39 cellular contexts compared by ENCODE assay signal in the genomic region with DNA sequence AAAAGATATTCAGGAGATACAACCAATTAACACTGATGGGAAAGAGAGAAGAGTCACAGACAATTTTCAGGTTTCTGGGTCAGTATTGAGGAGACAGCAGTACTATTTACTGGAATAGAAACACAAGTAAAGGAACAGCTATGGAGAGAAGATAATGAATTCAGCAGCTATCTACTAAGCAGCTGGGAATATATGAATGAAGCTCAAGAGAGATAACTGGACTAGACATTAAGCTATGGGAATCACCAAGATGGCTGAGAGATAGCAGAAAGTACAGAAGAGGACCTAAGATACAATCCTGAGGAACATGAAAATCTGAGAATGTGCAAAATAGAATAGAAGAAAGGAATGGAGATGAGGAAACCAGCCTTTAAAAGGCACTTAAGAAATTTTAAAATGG. TPM values are rescaled to one million over a fixed set of nuclear protein-coding genes. Genes with fewer than 3 reads are reported as not detected.
"Had no signal": no experiment of that assay in that cellular context is flagged by ENCODE, and none has a peak within 500 bp of the region (broad histone marks: within the 10 kb centered on the region; RNA-seq: fewer than 3 reads in every experiment).

No MANE protein-coding gene starts in this region.

- H3K27me3 Mint-ChIP-seq: activated naive CD4-positive, alpha-beta T cell treated with anti-CD3 and anti-CD28 coated beads, Interleukin-2, amount 10 ng/mL, durations not matched to agents 7 days and 5 days; activated naive CD4-positive, alpha-beta T cell treated with anti-CD3 and anti-CD28 coated beads, Interleukin-2, amount 50 U/mL, for 24 hours; activated naive CD8-positive, alpha-beta T cell; activated naive CD8-positive, alpha-beta T cell treated with anti-CD3 and anti-CD28 coated beads for 36 hours; activated naive CD8-positive, alpha-beta T cell treated with anti-CD3 and anti-CD28 coated beads, Interleukin-2, amount 10 ng/mL, durations not matched to agents 7 days and 5 days; activated naive CD8-positive, alpha-beta T cell treated with anti-CD3 and anti-CD28 coated beads, Interleukin-2, amount 50 U/mL, for 24 hours; activated T-cell treated with anti-CD3 and anti-CD28 coated beads, Interleukin-2, amount 50 U/mL, for 24 hours; activated T-helper 17 cell treated with anti-CD3 and anti-CD28 coated beads, Interleukin-2, amount 50 U/mL, for 72 hours; brain; central memory CD8-positive, alpha-beta T cell had no signal

- H3K4me3 Mint-ChIP-seq: activated naive CD4-positive, alpha-beta T cell treated with anti-CD3 and anti-CD28 coated beads for 36 hours; activated naive CD4-positive, alpha-beta T cell treated with anti-CD3 and anti-CD28 coated beads, Interleukin-2, amount 10 ng/mL, durations not matched to agents 7 days and 5 days; activated naive CD4-positive, alpha-beta T cell treated with anti-CD3 and anti-CD28 coated beads, Interleukin-2, amount 50 U/mL, for 24 hours; activated naive CD8-positive, alpha-beta T cell; activated naive CD8-positive, alpha-beta T cell treated with anti-CD3 and anti-CD28 coated beads for 36 hours; activated naive CD8-positive, alpha-beta T cell treated with anti-CD3 and anti-CD28 coated beads, Interleukin-2, amount 10 ng/mL, durations not matched to agents 7 days and 5 days; activated naive CD8-positive, alpha-beta T cell treated with anti-CD3 and anti-CD28 coated beads, Interleukin-2, amount 50 U/mL, for 24 hours; activated T-cell treated with anti-CD3 and anti-CD28 coated beads, Interleukin-2, amount 50 U/mL, for 24 hours; activated T-cell treated with anti-CD3 and anti-CD28 coated beads, Interleukin-2, amount 50 U/mL, for 4 hours; activated T-cell treated with anti-CD3 and anti-CD28 coated beads, Interleukin-2, amount 50 U/mL, for 72 hours; activated T-helper 1 cell treated with anti-CD3 and anti-CD28 coated beads, Interleukin-12 subunit alpha, Interleukin-12 subunit beta, Interleukin-2, Interleukin-4 antibody, amounts not matched to agents 30 ng/mL and 10 ng/mL and 1 ng/mL, durations not matched to agents 14 hours and 24 hours and 36 hours; activated T-helper 17 cell treated with anti-CD3 and anti-CD28 coated beads, Interleukin-2, amount 50 U/mL, for 72 hours; brain; central memory CD8-positive, alpha-beta T cell had no signal

- H3K27me3 ChIP-seq: adrenal gland, ascending aorta, body of pancreas, brain microvascular endothelial cell, breast epithelium, cardiac muscle cell had no signal

- H3K27ac Mint-ChIP-seq: activated naive CD4-positive, alpha-beta T cell treated with anti-CD3 and anti-CD28 coated beads for 36 hours; activated naive CD4-positive, alpha-beta T cell treated with anti-CD3 and anti-CD28 coated beads, Interleukin-2, amount 10 ng/mL, durations not matched to agents 7 days and 5 days; activated naive CD4-positive, alpha-beta T cell treated with anti-CD3 and anti-CD28 coated beads, Interleukin-2, amount 50 U/mL, for 24 hours; activated naive CD8-positive, alpha-beta T cell; activated naive CD8-positive, alpha-beta T cell treated with anti-CD3 and anti-CD28 coated beads for 36 hours; activated naive CD8-positive, alpha-beta T cell treated with anti-CD3 and anti-CD28 coated beads, Interleukin-2, amount 10 ng/mL, durations not matched to agents 7 days and 5 days; activated naive CD8-positive, alpha-beta T cell treated with anti-CD3 and anti-CD28 coated beads, Interleukin-2, amount 50 U/mL, for 24 hours; activated T-cell treated with anti-CD3 and anti-CD28 coated beads, Interleukin-2, amount 50 U/mL, for 24 hours; activated T-cell treated with anti-CD3 and anti-CD28 coated beads, Interleukin-2, amount 50 U/mL, for 72 hours; activated T-helper 1 cell treated with anti-CD3 and anti-CD28 coated beads, Interleukin-12 subunit alpha, Interleukin-12 subunit beta, Interleukin-2, Interleukin-4 antibody, amounts not matched to agents 30 ng/mL and 10 ng/mL and 1 ng/mL, durations not matched to agents 14 hours and 24 hours and 36 hours; activated T-helper 17 cell treated with anti-CD3 and anti-CD28 coated beads, Interleukin-2, amount 50 U/mL, for 72 hours; activated T-helper 2 cell treated with anti-CD3 and anti-CD28 coated beads, Interferon-gamma antibody, Interleukin-2, Interleukin-4, amounts not matched to agents 10 μg/mL and 5 μg/mL and 100 μg/mL, durations not matched to agents 14 hours and 24 hours and 36 hours; brain had no signal

- H3K4me1 ChIP-seq: adrenal gland, ascending aorta, breast epithelium had no signal

- H3K9me3 ChIP-seq: adrenal gland, ascending aorta, body of pancreas, breast epithelium had no signal

- H3K4me3 ChIP-seq: adrenal gland, ascending aorta, body of pancreas, breast epithelium, cardiac muscle cell had no signal

- H3K27ac ChIP-seq: adrenal gland, ascending aorta, body of pancreas, brain microvascular endothelial cell, breast epithelium, cardiac muscle cell had no signal

- FAIRE-seq: astrocyte, bronchial epithelial cell had no signal

- DNase-seq: activated effector memory CD4-positive, alpha-beta T cell treated with anti-CD3 and anti-CD28 coated beads, Interleukin-2, amount 50 U/mL, for 16 hours; activated effector memory CD4-positive, alpha-beta T cell treated with Interleukin-2 at 50 U/mL for 16 hours; activated gamma-delta T cell; activated gamma-delta T cell treated with Interleukin-2 at 50 U/mL for 16 hours; activated naive CD4-positive, alpha-beta T cell; activated naive CD4-positive, alpha-beta T cell treated with anti-CD3 and anti-CD28 coated beads for 36 hours; activated naive CD4-positive, alpha-beta T cell treated with anti-CD3 and anti-CD28 coated beads, Interleukin-2, amount 10 ng/mL, durations not matched to agents 7 days and 5 days; activated naive CD4-positive, alpha-beta T cell treated with anti-CD3 and anti-CD28 coated beads, Interleukin-2, amount 50 U/mL, for 16 hours; activated naive CD4-positive, alpha-beta T cell treated with Interleukin-2 at 50 U/mL for 16 hours; activated naive CD8-positive, alpha-beta T cell treated with anti-CD3 and anti-CD28 coated beads for 36 hours; activated naive CD8-positive, alpha-beta T cell treated with anti-CD3 and anti-CD28 coated beads, Interleukin-2, amount 10 ng/mL, durations not matched to agents 7 days and 5 days; activated naive CD8-positive, alpha-beta T cell treated with anti-CD3 and anti-CD28 coated beads, Interleukin-2, amount 50 U/mL, for 24 hours; activated T-cell treated with anti-CD3 and anti-CD28 coated beads, Interleukin-2, amount 50 U/mL, for 1 hour; activated T-cell treated with anti-CD3 and anti-CD28 coated beads, Interleukin-2, amount 50 U/mL, for 24 hours; activated T-cell treated with anti-CD3 and anti-CD28 coated beads, Interleukin-2, amount 50 U/mL, for 4 hours; activated T-cell treated with anti-CD3 and anti-CD28 coated beads, Interleukin-2, amount 50 U/mL, for 48 hours; activated T-cell treated with anti-CD3 and anti-CD28 coated beads, Interleukin-2, amount 50 U/mL, for 72 hours; adrenal gland; amniotic stem cell; anterior cingulate cortex; aorta; body of pancreas; brain microvascular endothelial cell; caudate nucleus; central memory CD4-positive, alpha-beta T cell; cerebellar nuclear complex had no signal

- H3K4me1 Mint-ChIP-seq: activated naive CD4-positive, alpha-beta T cell treated with anti-CD3 and anti-CD28 coated beads, Interleukin-2, amount 10 ng/mL, durations not matched to agents 7 days and 5 days; activated naive CD4-positive, alpha-beta T cell treated with anti-CD3 and anti-CD28 coated beads, Interleukin-2, amount 50 U/mL, for 24 hours; activated naive CD8-positive, alpha-beta T cell treated with anti-CD3 and anti-CD28 coated beads for 36 hours; activated naive CD8-positive, alpha-beta T cell treated with anti-CD3 and anti-CD28 coated beads, Interleukin-2, amount 10 ng/mL, durations not matched to agents 7 days and 5 days; activated naive CD8-positive, alpha-beta T cell treated with anti-CD3 and anti-CD28 coated beads, Interleukin-2, amount 50 U/mL, for 24 hours; activated T-helper 17 cell treated with anti-CD3 and anti-CD28 coated beads, Interleukin-2, amount 50 U/mL, for 72 hours; brain; central memory CD8-positive, alpha-beta T cell had no signal

- ATAC-seq: activated naive CD4-positive, alpha-beta T cell treated with anti-CD3 and anti-CD28 coated beads, Interleukin-2, amount 50 U/mL, for 72 hours; activated naive CD8-positive, alpha-beta T cell treated with anti-CD3 and anti-CD28 coated beads, Interleukin-2, amount 50 U/mL, for 24 hours; activated T-cell treated with anti-CD3 and anti-CD28 coated beads, Interleukin-2, amount 50 U/mL, for 4 hours; activated T-cell treated with anti-CD3 and anti-CD28 coated beads, Interleukin-2, amount 50 U/mL, for 72 hours; activated T-helper 17 cell treated with anti-CD3 and anti-CD28 coated beads, Interleukin-2, amount 50 U/mL, for 72 hours; body of pancreas had no signal

RNA-seq across cellular contexts. Expression of a gene that starts 23.8 kb away (rescaled TPM):
- total RNA-seq: ascending aorta had no signal

RNA-seq across cellular contexts. Expression of a gene that starts 56.1 kb away (rescaled TPM):
- total RNA-seq: activated naive CD4-positive, alpha-beta T cell treated with anti-CD3 and anti-CD28 coated beads for 36 hours; activated naive CD4-positive, alpha-beta T cell treated with anti-CD3 and anti-CD28 coated beads, Interleukin-2, amount 50 U/mL, for 72 hours; activated naive CD8-positive, alpha-beta T cell treated with anti-CD3 and anti-CD28 coated beads for 36 hours; activated naive CD8-positive, alpha-beta T cell treated with anti-CD3 and anti-CD28 coated beads, Interleukin-2, amount 10 ng/mL, durations not matched to agents 7 days and 5 days; activated T-cell treated with anti-CD3 and anti-CD28 coated beads, Interleukin-2, amount 50 U/mL, for 72 hours; activated T-helper 1 cell treated with anti-CD3 and anti-CD28 coated beads, Interleukin-12 subunit alpha, Interleukin-12 subunit beta, Interleukin-2, Interleukin-4 antibody, amounts not matched to agents 30 ng/mL and 10 ng/mL and 1 ng/mL, durations not matched to agents 14 hours and 24 hours and 36 hours; activated T-helper 17 cell treated with anti-CD3 and anti-CD28 coated beads, Interleukin-2, amount 50 U/mL, for 72 hours; activated T-helper 2 cell treated with anti-CD3 and anti-CD28 coated beads, Interferon-gamma antibody, Interleukin-2, Interleukin-4, amounts not matched to agents 10 μg/mL and 5 μg/mL and 100 μg/mL, durations not matched to agents 14 hours and 24 hours and 36 hours; bronchial epithelial cell had no signal

RNA-seq across cellular contexts. Expression of a gene that starts 57.0 kb away (rescaled TPM):
- total RNA-seq: activated naive CD4-positive, alpha-beta T cell treated with anti-CD3 and anti-CD28 coated beads for 36 hours; activated naive CD4-positive, alpha-beta T cell treated with anti-CD3 and anti-CD28 coated beads, Interleukin-2, amount 50 U/mL, for 72 hours; activated naive CD8-positive, alpha-beta T cell treated with anti-CD3 and anti-CD28 coated beads for 36 hours; activated T-cell treated with anti-CD3 and anti-CD28 coated beads, Interleukin-2, amount 50 U/mL, for 4 hours; activated T-helper 1 cell treated with anti-CD3 and anti-CD28 coated beads, Interleukin-12 subunit alpha, Interleukin-12 subunit beta, Interleukin-2, Interleukin-4 antibody, amounts not matched to agents 30 ng/mL and 10 ng/mL and 1 ng/mL, durations not matched to agents 14 hours and 24 hours and 36 hours; activated T-helper 2 cell treated with anti-CD3 and anti-CD28 coated beads, Interferon-gamma antibody, Interleukin-2, Interleukin-4, amounts not matched to agents 10 μg/mL and 5 μg/mL and 100 μg/mL, durations not matched to agents 14 hours and 24 hours and 36 hours; ascending aorta; astrocyte; body of pancreas; bronchial epithelial cell had no signal
